ENCODE assay signal across 23 cellular contexts in the genomic region with DNA sequence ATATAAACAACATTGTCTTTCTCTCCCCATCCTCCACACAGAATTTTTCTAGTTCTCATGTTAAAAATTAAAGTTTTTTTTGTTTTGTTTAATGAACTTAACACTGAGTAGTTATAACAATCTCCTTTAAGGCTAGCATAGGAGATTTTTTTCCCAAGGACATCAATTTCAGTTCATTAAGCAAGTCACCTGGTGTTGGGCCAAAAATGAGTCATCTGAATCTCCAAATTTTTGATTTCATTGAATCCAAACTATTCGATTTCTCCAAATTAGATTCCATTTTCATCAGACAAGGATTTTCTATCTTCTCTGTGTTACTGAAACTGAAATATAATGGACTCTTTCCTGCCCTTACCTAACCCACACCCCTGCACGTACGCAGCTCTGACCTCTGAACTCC.
"Had no signal": no experiment of that assay in that cellular context is flagged by ENCODE, and none has a peak within 500 bp of the region (broad histone marks: within the 10 kb centered on the region; RNA-seq: fewer than 3 reads in every experiment).

No MANE protein-coding gene starts in this region.

- H3K27me3 ChIP-seq: ascending aorta, brain microvascular endothelial cell, cardiac muscle cell, MG63, SJSA1 had no signal

- H3K9ac ChIP-seq: KMS-11 had no signal

- H3K4me1 ChIP-seq: ascending aorta, SJSA1 had no signal

- DNase-seq: activated CD4-positive, alpha-beta T cell treated with anti-CD3 and anti-CD28 coated beads for 48 hours; activated CD4-positive, alpha-beta T cell treated with anti-CD3 and anti-CD28 coated beads, Interleukin-2, amount 50 U/mL, for 4 hours; activated CD4-positive, CD25-positive, alpha-beta regulatory T cell treated with anti-CD3 and anti-CD28 coated beads, Interleukin-2, amount 50 U/mL, for 72 hours; activated CD8-positive, alpha-beta memory T cell treated with anti-CD3 and anti-CD28 coated beads, Interleukin-2, amount 50 U/mL, for 48 hours; activated CD8-positive, alpha-beta T cell treated with anti-CD3 and anti-CD28 coated beads, Interleukin-2, amount 10 ng/mL, durations not matched to agents 7 days and 5 days; activated effector memory CD4-positive, alpha-beta T cell treated with Interleukin-2 at 50 U/mL for 16 hours; activated naive CD4-positive, alpha-beta T cell; activated T-cell treated with anti-CD3 and anti-CD28 coated beads, Interleukin-2, amount 50 U/mL, for 1 hour; amniotic stem cell; brain microvascular endothelial cell; MG63; MV-4-11; NCI-H1092 treated with DMSO at 0.1 percent for 48 hours; NCI-H1436; NCI-H187; NCI-H2081; NCI-H510A treated with DMSO at 0.1 percent for 48 hours; NCI-H69; SHP77 had no signal

- H3K4me3 ChIP-seq: ascending aorta, cardiac muscle cell, MG63, SJSA1 had no signal

- H3K9me3 ChIP-seq: ascending aorta, MG63, SJSA1 had no signal

- H3K36me3 ChIP-seq: ascending aorta, brain microvascular endothelial cell, cardiac muscle cell, MG63, SJSA1 had no signal
